9 cellular contexts compared by ENCODE assay signal in the genomic region with DNA sequence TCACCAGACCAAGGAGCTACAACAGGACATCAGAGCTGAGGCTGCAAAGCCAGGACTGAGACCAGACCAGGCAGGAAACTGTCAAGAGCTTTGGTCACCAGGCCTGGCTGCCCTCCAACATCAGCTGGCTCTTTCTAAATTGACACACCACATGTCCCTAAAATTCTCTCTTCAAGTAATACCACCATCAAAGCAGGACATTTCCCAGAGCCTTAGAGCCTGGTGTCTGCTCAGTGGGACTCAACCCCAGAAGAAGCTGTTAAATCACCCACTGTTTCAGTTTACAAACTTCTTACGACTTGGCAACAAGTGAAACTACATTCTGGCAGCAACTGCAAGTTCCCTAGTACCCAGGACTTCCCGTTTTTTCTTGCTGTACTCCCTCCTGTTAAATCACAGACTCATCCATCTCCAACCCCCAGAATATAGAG. TPM values are rescaled to one million over a fixed set of nuclear protein-coding genes. Genes with fewer than 3 reads are reported as not detected.
DNase-seq lines count a peak whose midpoint lies in the region; ATAC-seq, FAIRE-seq and TF ChIP-seq lines count a peak whose summit lies in the region.
"Had no signal": no experiment of that assay in that cellular context is flagged by ENCODE, and none has a peak within 500 bp of the region (broad histone marks: within the 10 kb centered on the region; RNA-seq: fewer than 3 reads in every experiment).

No MANE protein-coding gene starts in this region.

- CTCF ChIA-PET in HEK293T (lab: Yijun Ruan, JAX) = interaction anchor here (5.9 kb wide), 1 partner anchor 162 kb away, joined by 55 read pairs; no protein-coding TSS in a partner anchor

- intact Hi-C loops in pancreas (cut with DNase I) = loop anchor here in 1 of 3 donors (10.0 kb wide), 1 partner anchor 332 kb away; no protein-coding TSS in a partner anchor

- ATAC-seq in pancreas (peak in 2 of 4 donors; percentile 21 to 42), GM19351 (IDR thresholded peaks at IDR 0.05; ENCODE audit: unreplicated experiment) (no peak), GM18502 (IDR thresholded peaks at IDR 0.05; ENCODE audit: poor library complexity, unreplicated experiment) (no peak)

- no peak for FAIRE-seq in pancreas (lab: Jason Lieb, UNC)

- H3K27ac ChIP-seq in Peyer's patch = peak overlapping the region; percentile 7 to 44 (median 32)
- H3K27ac ChIP-seq in pancreas = peak overlapping the region in 2 of 4 donors; percentile 33 to 39

- POLR2A ChIA-PET in HEK293T (lab: Yijun Ruan, JAX) = no interaction called here

- H3K4me1 ChIP-seq in Peyer's patch = peaks cover 0 to 20% (median 1%) of the 10 kb centered on the region in 4 donors
- no peaks in the 10 kb centered on the region for H3K4me1 ChIP-seq in pancreas

- TF ChIP-seq POLR2A in Peyer's patch (IDR thresholded peaks at IDR 0.05) = no peak

- H3K27me3 ChIP-seq in Peyer's patch (no peaks in the 10 kb centered on the region), pancreas (no peaks in the 10 kb centered on the region)

- H3K9me3 ChIP-seq in Peyer's patch (no peaks in the 10 kb centered on the region), pancreas (no peaks in the 10 kb centered on the region)

- H3K4me3 ChIP-seq in Peyer's patch (no peak overlapping the region), foreskin fibroblast (ENCODE audit: low read depth in 1 of 2, low read length in 2 of 2) (no peak overlapping the region), pancreas (no peak overlapping the region)

- no peak for TF ChIP-seq CTCF in Peyer's patch (IDR thresholded peaks at IDR 0.05)
- TF ChIP-seq CTCF in foreskin fibroblast (IDR thresholded peaks at IDR 0.05; ENCODE audit: low read depth, low read length) = no peak
- TF ChIP-seq CTCF in pancreas (IDR thresholded peaks at IDR 0.05) = no peak

- DNase-seq in EH (ENCODE audit: low read depth) = peak; percentile 82
- peak in 1 of 3 donors; percentile 71 for DNase-seq in Peyer's patch
- peak; percentile 32 to 59 for DNase-seq in foreskin fibroblast
- peak in 5 of 6 donors; percentile 31 to 63 (median 39) for DNase-seq in pancreas
- no peak for DNase-seq in NCI-H774 (lab: John Stamatoyannopoulos, UW)
- no peak for DNase-seq in HEK293T (ENCODE audit: extremely low spot score)
- DNase-seq: activated CD4-positive, alpha-beta memory T cell treated with anti-CD3 and anti-CD28 coated beads, Interleukin-2, amount 10 ng/mL, durations not matched to agents 7 days and 5 days had no signal

- H3K36me3 ChIP-seq in Peyer's patch (no peaks in the 10 kb centered on the region), pancreas (no peaks in the 10 kb centered on the region)

- 17 to 21% methylated on average over 2 of the region's 2 CpGs for WGBS in pancreas, 2 donors

TF ChIP-seq in HEK293T, 16 proteins besides CTCF, POLR2A, EP300 and RAD21:
- no peak for TF ChIP-seq TARDBP (IDR thresholded peaks at IDR 0.05)
TF ChIP-seq in HEK293T: peak in this region for 0.

RNA-seq across cellular contexts. Expression of gene IL6, which starts 3.8 kb away (rescaled TPM):
- total RNA-seq in Peyer's patch (1 to 10 TPM in 1 of 4 donors, under 1 TPM in 1, not detected in 2; 0.94 to 5.0 TPM), pancreas (1 to 10 TPM in 2 of 6 donors, under 1 TPM in 4; 0.22 to 1.7 (median 0.34) TPM)
- polyA plus RNA-seq in pancreas = 1 to 10 TPM in 1 of 2 donors, under 1 TPM in 1; 0.68 to 3.1 TPM

Comparison
In these comparisons a context has a peak if more than half of its experiments do, and no peak if none do; other contexts are left out.
1. DNase-seq: peak in EH (single experiment), foreskin fibroblast (2 of 2) and pancreas (5 of 6); none in NCI-H774 (single experiment) and HEK293T (single experiment).